11 cellular contexts compared by ENCODE assay signal in genomic region chr3:67940200-67940952, GRCh38.
A peak's percentile ranks its signal among the peaks of the same experiment; 100 is the strongest.
DNase-seq lines count a peak whose midpoint lies in the region; ATAC-seq and TF ChIP-seq lines count a peak whose summit lies in the region.
"Had no signal": no experiment of that assay in that cellular context is flagged by ENCODE, and none has a peak within 500 bp of the region (broad histone marks: within the 10 kb centered on the region; RNA-seq: fewer than 3 reads in every experiment).

No MANE protein-coding gene starts in this region.

- H3K4me3 ChIP-seq in BLaER1 treated with 17β-estradiol and CSF1 and Interleukin-3, amounts not matched to agents 10 nM and 100 nM = no peak overlapping the region
- H3K4me3 ChIP-seq in lung = no peak overlapping the region

- DNase-seq in chondrocyte (ENCODE audit: low spot score) (no peak), lung (ENCODE audit: low spot score) (no peak), NCI-H146 treated with DMSO at 0.1 percent for 48 hours (lab: John Stamatoyannopoulos, UW; ENCODE audit: unreplicated experiment) (no peak)
- DNase-seq in stimulated activated CD4-positive, alpha-beta T cell treated with anti-CD3 and anti-CD28 coated beads, Interleukin-1b, Interleukin-23, amount 100 ng/mL, for 48 hours = no peak
- no peak for DNase-seq in stimulated activated CD4-positive, alpha-beta T cell treated with anti-CD3 and anti-CD28 coated beads, Interleukin-2, amount 100 ng/mL, for 48 hours
- DNase-seq: activated T-cell treated with anti-CD3 and anti-CD28 coated beads for 4 hours, occipital lobe, substantia nigra had no signal

- no peaks in the 10 kb centered on the region for H3K27me3 ChIP-seq in BLaER1 treated with 17β-estradiol and CSF1 and Interleukin-3, amounts not matched to agents 10 nM and 100 nM
- no peaks in the 10 kb centered on the region for H3K27me3 ChIP-seq in lung (ENCODE audit: control insufficient read depth, insufficient read depth)

- ATAC-seq in lung (ENCODE audit: insufficient read depth, low FRiP score) (peak; percentile 37), HG03342 (IDR thresholded peaks at IDR 0.05; ENCODE audit: unreplicated experiment) (no peak)

- no peak overlapping the region for H3K27ac Mint-ChIP-seq in chondrocyte (ENCODE audit: unreplicated experiment)

- H3K36me3 ChIP-seq in BLaER1 treated with 17β-estradiol and CSF1 and Interleukin-3, amounts not matched to agents 10 nM and 100 nM = peaks cover 0 to under 1% (median 0%) of the 10 kb centered on the region in 11 experiments; a peak in 1 of 22 replicates
- no peaks in the 10 kb centered on the region for H3K36me3 ChIP-seq in lung (ENCODE audit: control insufficient read depth in 2 of 2, insufficient read depth in 2 of 2, low read length in 2 of 2)

- peak overlapping the region in 7 of 11 experiments; percentile 53 to 96 (median 78); a peak in 13 of 22 replicates for H3K27ac ChIP-seq in BLaER1 treated with 17β-estradiol and CSF1 and Interleukin-3, amounts not matched to agents 10 nM and 100 nM
- no peak overlapping the region for H3K27ac ChIP-seq in lung (ENCODE audit: low read depth in 1 of 2, low read length in 1 of 2)

- H3K4me1 Mint-ChIP-seq in chondrocyte (ENCODE audit: low read depth) = no peaks in the 10 kb centered on the region

- no peaks in the 10 kb centered on the region for H3K36me3 Mint-ChIP-seq in chondrocyte (ENCODE audit: low read depth)

- H3K27me3 Mint-ChIP-seq in chondrocyte (ENCODE audit: low read depth) = no peaks in the 10 kb centered on the region

- peaks cover 0 to 21% (median 3%) of the 10 kb centered on the region in 10 experiments; a peak in 7 of 20 replicates for H3K4me1 ChIP-seq in BLaER1 treated with 17β-estradiol and CSF1 and Interleukin-3, amounts not matched to agents 10 nM and 100 nM
- H3K4me1 ChIP-seq in lung (ENCODE audit: control insufficient read depth in 2 of 2, insufficient read depth in 2 of 2, low read length in 2 of 2) = no peaks in the 10 kb centered on the region

- H3K4me2 ChIP-seq in BLaER1 treated with 17β-estradiol and CSF1 and Interleukin-3, amounts not matched to agents 10 nM and 100 nM = peak overlapping the region in 4 of 11 experiments; percentile 23 to 70 (median 46); a peak in 6 of 22 replicates

- 0 out of 2 replicates have a peak, but pooled peaks have one; percentile 10 for TF ChIP-seq CTCF in LNCAP (IDR thresholded peaks at IDR 0.05)
- peak; percentile 42 for TF ChIP-seq CTCF in chondrocyte (IDR thresholded peaks at IDR 0.05)
- TF ChIP-seq CTCF in lung (IDR thresholded peaks at IDR 0.05; ENCODE audit: control extremely low read depth, extremely low read depth) = no peak

- 66 to 70% methylated on average over 2 of the region's 2 CpGs for WGBS in lung, 2 donors

- no peaks in the 10 kb centered on the region for H4K20me1 ChIP-seq in BLaER1 treated with 17β-estradiol and CSF1 and Interleukin-3, amounts not matched to agents 10 nM and 100 nM

- H3K9ac ChIP-seq in BLaER1 treated with 17β-estradiol and CSF1 and Interleukin-3, amounts not matched to agents 10 nM and 100 nM = peak overlapping the region in 4 of 11 experiments; percentile 13 to 69 (median 62); a peak in 5 of 22 replicates

- no peak overlapping the region for H3K4me3 Mint-ChIP-seq in chondrocyte (ENCODE audit: unreplicated experiment)

- H3K9me3 ChIP-seq in BLaER1 treated with 17β-estradiol and CSF1 and Interleukin-3, amounts not matched to agents 10 nM and 100 nM (replicated peaks in 1 of 11) = peaks cover 6 to 36% (median 20%) of the 10 kb centered on the region in 11 experiments
- no peaks in the 10 kb centered on the region for H3K9me3 ChIP-seq in lung (ENCODE audit: control insufficient read depth in 2 of 2, insufficient read depth in 1 of 2, low read length in 1 of 2)

- H3K9me3 Mint-ChIP-seq in chondrocyte (ENCODE audit: low read depth) = peaks cover 8% of the 10 kb centered on the region

Comparison
In these comparisons a context has a peak if more than half of its experiments do, and no peak if none do; other contexts are left out.
1. H3K27ac ChIP-seq: peak in BLaER1 treated with 17β-estradiol and CSF1 and Interleukin-3, amounts not matched to agents 10 nM and 100 nM (7 of 11); none in lung (0 of 2).